Comparison of ENCODE assay signal across 21 cellular contexts in the genomic region with DNA sequence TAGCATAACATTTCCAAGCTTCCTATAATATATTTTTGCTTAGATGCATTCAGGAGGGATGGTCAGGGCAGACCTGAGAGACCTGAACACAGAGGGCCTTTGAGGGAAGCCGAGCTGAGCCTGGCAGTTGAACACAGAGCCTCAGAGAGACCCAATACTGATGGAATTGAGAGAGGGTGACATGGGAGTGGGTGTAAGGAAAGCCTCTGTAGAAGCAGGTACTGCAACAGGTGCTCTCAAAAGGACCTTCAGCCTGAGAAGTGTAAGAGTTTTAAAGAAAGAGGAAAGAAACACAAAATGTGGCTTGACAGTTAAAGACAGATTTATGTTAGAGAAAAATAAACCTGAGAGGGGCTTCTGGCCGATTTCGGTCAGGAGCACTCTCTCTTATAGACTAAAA.
"Had no signal": no experiment of that assay in that cellular context is flagged by ENCODE, and none has a peak within 500 bp of the region (broad histone marks: within the 10 kb centered on the region; RNA-seq: fewer than 3 reads in every experiment).

No MANE protein-coding gene starts in this region.

- H3K4me3 Mint-ChIP-seq: immature natural killer cell, mesothelial cell of epicardium had no signal

- H3K4me1 Mint-ChIP-seq: immature natural killer cell had no signal

- H3K9me3 ChIP-seq: esophagus muscularis mucosa, gastroesophageal sphincter, heart left ventricle, left lung, lower lobe of right lung, mucosa of descending colon had no signal

- H3K36me3 Mint-ChIP-seq: immature natural killer cell, mesothelial cell of epicardium had no signal

- H3K4me3 ChIP-seq: coronary artery, dorsolateral prefrontal cortex, esophagus muscularis mucosa, gastroesophageal sphincter, heart left ventricle, hepatocyte, left lung, lower lobe of right lung, mucosa of descending colon had no signal

- H3K36me3 ChIP-seq: esophagus muscularis mucosa, gastroesophageal sphincter, heart left ventricle, left lung, lower lobe of right lung had no signal

- DNase-seq: dermis blood vessel endothelial cell; dorsolateral prefrontal cortex; effector CD4-positive, alpha-beta T cell; effector memory CD4-positive, alpha-beta T cell; foreskin keratinocyte; heart left ventricle; hypothalamus; immature natural killer cell; islet precursor cell; kidney; kidney glomerular epithelial cell; left lung; left ventricle myocardium superior; lower lobe of right lung; mesenchymal stem cell; mucosa of descending colon had no signal

- H3K27ac Mint-ChIP-seq: immature natural killer cell, mesothelial cell of epicardium had no signal

- ATAC-seq: foreskin keratinocyte, gastroesophageal sphincter, heart left ventricle, left lung, left ventricle myocardium superior, lower lobe of right lung, mucosa of descending colon had no signal

- H3K27ac ChIP-seq: coronary artery, dorsolateral prefrontal cortex, esophagus muscularis mucosa, foreskin keratinocyte, gastroesophageal sphincter, heart left ventricle, hepatocyte, left lung, lower lobe of right lung had no signal

- H3K4me1 ChIP-seq: esophagus muscularis mucosa, foreskin keratinocyte, gastroesophageal sphincter, heart left ventricle, left lung, lower lobe of right lung had no signal
